In genomic region chr17:14779236-14779635, GRCh38 we compare ENCODE assay signal across 11 cellular contexts.
"Had no signal": no experiment of that assay in that cellular context is flagged by ENCODE, and none has a peak within 500 bp of the region (broad histone marks: within the 10 kb centered on the region; RNA-seq: fewer than 3 reads in every experiment).

No MANE protein-coding gene starts in this region.

- H3K4me1 ChIP-seq: colonic mucosa, parathyroid adenoma, stomach had no signal

- H3K9me3 ChIP-seq: colonic mucosa, thoracic aorta had no signal

- H2AFZ ChIP-seq: parathyroid adenoma had no signal

- H3K27me3 ChIP-seq: colonic mucosa had no signal

- H3K9ac ChIP-seq: parathyroid adenoma had no signal

- ATAC-seq: left ventricle myocardium superior had no signal

- DNase-seq: activated CD4-positive, CD25-positive, alpha-beta regulatory T cell treated with anti-CD3 and anti-CD28 coated beads, Interleukin-2, amount 50 U/mL, for 72 hours; activated naive CD4-positive, alpha-beta T cell; caudate nucleus; colonic mucosa; hippocampal formation; left ventricle myocardium superior; stimulated activated CD4-positive, alpha-beta T cell treated with anti-CD3 and anti-CD28 coated beads, Interleukin-12 subunit alpha, Interleukin-12 subunit beta, amount 100 ng/mL, for 4 hours; stimulated activated CD4-positive, alpha-beta T cell treated with anti-CD3 and anti-CD28 coated beads, Interleukin-2, amount 100 ng/mL, for 24 hours; stomach had no signal

- H3K4me3 ChIP-seq: colonic mucosa, stomach, thoracic aorta had no signal

- H3K27ac ChIP-seq: colonic mucosa, parathyroid adenoma, stomach, thoracic aorta had no signal

- H3K79me2 ChIP-seq: parathyroid adenoma had no signal

- H3K36me3 ChIP-seq: colonic mucosa, stomach, thoracic aorta had no signal
